Comparison of ENCODE assay signal across 1 cellular context in genomic region chr12:80539029-80539428, GRCh38.
TF ChIP-seq lines count a peak whose summit lies in the region.

No MANE protein-coding gene starts in this region.

TF ChIP-seq in HCT116, 20 proteins besides CTCF, POLR2A, EP300 and RAD21 (continued from another document):
- TF ChIP-seq ZBTB33 (IDR thresholded peaks at IDR 0.05; ENCODE audit: extremely low read depth, insufficient replicate concordance, low read length) (no peak), ZNF274 (IDR thresholded peaks at IDR 0.05; ENCODE audit: low read depth, low read length) (no peak), SIN3A (IDR thresholded peaks at IDR 0.05; ENCODE audit: low read depth) (no peak)
- TF ChIP-seq, protein P1, sequence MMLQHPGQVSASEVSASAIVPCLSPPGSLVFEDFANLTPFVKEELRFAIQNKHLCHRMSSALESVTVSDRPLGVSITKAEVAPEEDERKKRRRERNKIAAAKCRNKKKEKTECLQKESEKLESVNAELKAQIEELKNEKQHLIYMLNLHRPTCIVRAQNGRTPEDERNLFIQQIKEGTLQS (IDR thresholded peaks at IDR 0.05), result no peak
